ENCODE assay signal across 9 cellular contexts in genomic region chr7:28481131-28481926, GRCh38.
DNase-seq lines count a peak whose midpoint lies in the region; ATAC-seq and TF ChIP-seq lines count a peak whose summit lies in the region.
"Had no signal": no experiment of that assay in that cellular context is flagged by ENCODE, and none has a peak within 500 bp of the region (broad histone marks: within the 10 kb centered on the region; RNA-seq: fewer than 3 reads in every experiment).

No MANE protein-coding gene starts in this region.

- DNase-seq in AG20443 (ENCODE audit: low spot score) (peak; percentile 21), choroid plexus epithelial cell (ENCODE audit: low read depth) (peak; percentile 37), hepatic stellate cell (ENCODE audit: low spot score) (no peak), OCI-M2 (lab: John Stamatoyannopoulos, UW; ENCODE audit: unreplicated experiment) (no peak), HuH-7.5 (ENCODE audit: low spot score) (no peak), NCI-H146 (lab: John Stamatoyannopoulos, UW) (no peak)
- DNase-seq: NCI-H2171 had no signal

- ATAC-seq in GM19438 (IDR thresholded peaks at IDR 0.05; ENCODE audit: low read depth, unreplicated experiment) = peak; percentile 62
- ATAC-seq in HG03108 (IDR thresholded peaks at IDR 0.05; ENCODE audit: unreplicated experiment) = peak; percentile 59

- TF ChIP-seq CTCF in choroid plexus epithelial cell (conservative IDR thresholded peaks at IDR 0.05; ENCODE audit: low read depth, low read length) = no peak

- H3K4me3 ChIP-seq in choroid plexus epithelial cell (ENCODE audit: low read depth, low read length) = no peak overlapping the region

Comparison
In these comparisons a context has a peak if more than half of its experiments do, and no peak if none do; other contexts are left out.
1. DNase-seq: peak in AG20443 (single experiment) and choroid plexus epithelial cell (single experiment); none in hepatic stellate cell (single experiment), OCI-M2 (single experiment), HuH-7.5 (single experiment) and NCI-H146 (single experiment).